8 cellular contexts compared by ENCODE assay signal in genomic region chr7:149147072-149147729, GRCh38. TPM values are rescaled to one million over a fixed set of nuclear protein-coding genes. Genes with fewer than 3 reads are reported as not detected.
DNase-seq lines count a peak whose midpoint lies in the region; FAIRE-seq and TF ChIP-seq lines count a peak whose summit lies in the region.

Gene ZNF398, plus strand, starts transcription at chr7:149147453. Its CDS starts 290 bp downstream, at chr7:149147743.

- TF ChIP-seq POLR2A in H54 (IDR thresholded peaks at IDR 0.05; ENCODE audit: low read depth, low read length) = peak; percentile 93
- peak in 1 of 2 donors; percentile 69 for TF ChIP-seq POLR2A in thyroid gland (IDR thresholded peaks at IDR 0.05)

- H3K4me2 ChIP-seq in osteoblast (ENCODE audit: insufficient read depth, low read length) = peak within 1 kb of the TSS; percentile 99

- H3K9ac ChIP-seq in SK-N-MC (ENCODE audit: insufficient read length) = peak within 1 kb of the TSS; percentile 91

- H3K4me3 ChIP-seq in GM06990 (replicated peaks; ENCODE audit: low read depth, low read length) (peak within 1 kb of the TSS; percentile 90), SK-N-MC (peak within 1 kb of the TSS; percentile 97), osteoblast (ENCODE audit: insufficient read depth, low read length) (peak within 1 kb of the TSS; percentile 96), thyroid gland (replicated peaks in 1 of 3) (peak within 1 kb of the TSS; percentile 89 to 99 (median 89))

- H3K4me1 ChIP-seq in osteoblast (ENCODE audit: insufficient read depth, low read length) (peaks cover 17% of the 10 kb centered on the region), thyroid gland (peaks cover 4 to 13% of the 10 kb centered on the region in 2 donors)

- 0 to 1% methylated on average over 13 to 19 of the region's 78 CpGs for WGBS in thyroid gland, 2 donors

- H3K9me3 ChIP-seq in SK-N-MC (ENCODE audit: low read depth, low read length) (no peaks in the 10 kb centered on the region), osteoblast (ENCODE audit: low read depth, low read length) (no peaks in the 10 kb centered on the region), thyroid gland (no peaks in the 10 kb centered on the region)

- H3K36me3 ChIP-seq in GM06990 (ENCODE audit: control insufficient read depth, insufficient read depth, low read length) (no peaks in the 10 kb centered on the region), SK-N-MC (ENCODE audit: insufficient read depth, low read length) (0 out of 2 replicates have a peak, but pooled peaks cover 4% of the 10 kb centered on the region), osteoblast (ENCODE audit: insufficient read depth, low read length) (no peaks in the 10 kb centered on the region), thyroid gland (no peaks in the 10 kb centered on the region)

- FAIRE-seq in H54 (lab: Jason Lieb, UNC) = no peak

- peak; percentile 90 for DNase-seq in GM06990 (ENCODE audit: extremely low read depth, insufficient read length)
- DNase-seq in H54 (ENCODE audit: insufficient read length, low spot score) = peak; percentile 80
- peak; percentile 87 for DNase-seq in LoVo (ENCODE audit: low spot score)
- DNase-seq in SK-N-MC (ENCODE audit: low read depth, low spot score) = no peak
- DNase-seq in activated naive CD4-positive, alpha-beta T cell treated with anti-CD3 and anti-CD28 coated beads, Interleukin-2, amount 50 U/mL, for 16 hours = peak; percentile 82
- DNase-seq in glomerular endothelial cell (ENCODE audit: extremely low read depth, low read depth, low spot score) = no peak
- DNase-seq in osteoblast (ENCODE audit: insufficient read length, low spot score, missing footprints) = peak; percentile 99
- peak; percentile 67 to 69 for DNase-seq in thyroid gland

- H4K20me1 ChIP-seq in osteoblast (ENCODE audit: insufficient read depth, low read length) = peaks cover 18% of the 10 kb centered on the region

- peak within 1 kb of the TSS; percentile 57; the same call in 1 of the 2 replicates for H3K27ac ChIP-seq in SK-N-MC
- H3K27ac ChIP-seq in osteoblast (ENCODE audit: low read depth, low read length) = peak within 1 kb of the TSS; percentile 94
- peak within 1 kb of the TSS; percentile 80 to 81 (median 81) for H3K27ac ChIP-seq in thyroid gland

- TF ChIP-seq CTCF in GM06990 (IDR thresholded peaks at IDR 0.05; ENCODE audit: insufficient read depth, low read length, poor library complexity, severe bottlenecking) (peak; percentile 44), osteoblast (IDR thresholded peaks at IDR 0.05; ENCODE audit: extremely low read depth, low read depth, low read length) (peak; percentile 26), thyroid gland (IDR thresholded peaks at IDR 0.05) (peak in 5 of 6 experiments; percentile 34 to 99 (median 72))

- H3K79me2 ChIP-seq in osteoblast (ENCODE audit: insufficient read depth, low read length) = peaks cover 49% of the 10 kb centered on the region

- H3K27me3 ChIP-seq in GM06990 (replicated peaks; ENCODE audit: control insufficient read depth, insufficient read depth, low read length) = no peaks in the 10 kb centered on the region
- H3K27me3 ChIP-seq in osteoblast (ENCODE audit: insufficient read depth, low read length) = no peaks in the 10 kb centered on the region
- no peaks in the 10 kb centered on the region for H3K27me3 ChIP-seq in thyroid gland

- intact Hi-C loops in thyroid gland (cut with DNase I) = no loop called here

- peak within 1 kb of the TSS; percentile 99 for H2AFZ ChIP-seq in osteoblast (ENCODE audit: low read length)

RNA-seq across cellular contexts. Expression of gene ZNF398, which starts in this region (rescaled TPM):
- 12.3 and 13.8 TPM in 2 replicates for total RNA-seq in glomerular endothelial cell
- total RNA-seq in osteoblast = 15.9 and 17.7 TPM in 2 replicates
- 10 to 100 TPM; 19.6 to 29.9 (median 23.0) TPM for total RNA-seq in thyroid gland

Comparison
In these comparisons a context has a peak if more than half of its experiments do, and no peak if none do; other contexts are left out.
1. DNase-seq: peak in GM06990 (single experiment), H54 (single experiment), LoVo (single experiment), activated naive CD4-positive, alpha-beta T cell treated with anti-CD3 and anti-CD28 coated beads, Interleukin-2, amount 50 U/mL, for 16 hours (single experiment), osteoblast (single experiment) and thyroid gland (2 of 2); none in SK-N-MC (single experiment) and glomerular endothelial cell (single experiment).
2. Peak in every context shown above with its lines, with median percentiles within 50 percentile points of each other: H3K4me3 ChIP-seq, CTCF ChIP-seq and H3K27ac ChIP-seq.